ENCODE assay signal across 8 cellular contexts in genomic region chr1:16207318-16208269, GRCh38. TPM values are rescaled to one million over a fixed set of nuclear protein-coding genes. Genes with fewer than 3 reads are reported as not detected.
DNase-seq lines count a peak whose midpoint lies in the region; ATAC-seq and TF ChIP-seq lines count a peak whose summit lies in the region.

No MANE protein-coding gene starts in this region.

- peaks cover 5% of the 10 kb centered on the region for H3K36me3 Mint-ChIP-seq in natural killer cell treated with Interleukin-12 subunit alpha and Interleukin-12 subunit beta and Interleukin-15 and Interleukin-18, amount 100 ng/mL, for 72 hours

- H3K4me1 Mint-ChIP-seq in natural killer cell treated with Interleukin-12 subunit alpha and Interleukin-12 subunit beta and Interleukin-15 and Interleukin-18, amount 100 ng/mL, for 72 hours (ENCODE audit: low read depth in 2 of 2) = peaks cover 9 to 18% of the 10 kb centered on the region in 2 donors

- no peaks in the 10 kb centered on the region for H3K27me3 Mint-ChIP-seq in natural killer cell treated with Interleukin-12 subunit alpha and Interleukin-12 subunit beta and Interleukin-15 and Interleukin-18, amount 100 ng/mL, for 72 hours

- ATAC-seq in natural killer cell treated with Interleukin-12 subunit alpha and Interleukin-12 subunit beta and Interleukin-15 and Interleukin-18, amount 100 ng/mL, for 72 hours = no peak
- ATAC-seq in HG02973 (IDR thresholded peaks at IDR 0.05; ENCODE audit: unreplicated experiment) (no peak), HG03469 (IDR thresholded peaks at IDR 0.05; ENCODE audit: unreplicated experiment) (no peak), GM19467 (IDR thresholded peaks at IDR 0.05; ENCODE audit: unreplicated experiment) (no peak)

- DNase-seq in LNCaP clone FGC (ENCODE audit: low read depth) (no peak), coronary artery (ENCODE audit: low spot score) (no peak), HPDE6-E6E7 (ENCODE audit: extremely low spot score) (no peak)
- DNase-seq in natural killer cell treated with Interleukin-12 subunit alpha and Interleukin-12 subunit beta and Interleukin-15 and Interleukin-18, amount 100 ng/mL, for 72 hours (ENCODE audit: low spot score) = no peak

- H3K4me3 Mint-ChIP-seq in natural killer cell treated with Interleukin-12 subunit alpha and Interleukin-12 subunit beta and Interleukin-15 and Interleukin-18, amount 100 ng/mL, for 72 hours = peak overlapping the region; percentile 88

- H3K27ac Mint-ChIP-seq in natural killer cell treated with Interleukin-12 subunit alpha and Interleukin-12 subunit beta and Interleukin-15 and Interleukin-18, amount 100 ng/mL, for 72 hours = peak overlapping the region; percentile 90 to 95

- peak overlapping the region; percentile 75 for H3K27ac ChIP-seq in C4-2B
- H3K27ac ChIP-seq in coronary artery = peak overlapping the region; percentile 75 to 92

- TF ChIP-seq CTCF in C4-2B (conservative IDR thresholded peaks at IDR 0.05) = no peak
- no peak for TF ChIP-seq CTCF in LNCaP clone FGC (IDR thresholded peaks at IDR 0.05; ENCODE audit: control insufficient read depth, extremely low read depth, insufficient read depth)
- TF ChIP-seq CTCF in coronary artery (IDR thresholded peaks at IDR 0.05) = no peak

- H3K4me3 ChIP-seq in LNCaP clone FGC (ENCODE audit: low read depth, low read length) = peak overlapping the region; percentile 55
- peak overlapping the region; percentile 74 for H3K4me3 ChIP-seq in coronary artery

- no peaks in the 10 kb centered on the region for H3K9me3 Mint-ChIP-seq in natural killer cell treated with Interleukin-12 subunit alpha and Interleukin-12 subunit beta and Interleukin-15 and Interleukin-18, amount 100 ng/mL, for 72 hours

RNA-seq across cellular contexts. Expression of gene ARHGEF19, which starts 4.9 kb away (rescaled TPM):
- 10 to 100 TPM; 13.0 to 14.0 TPM for total RNA-seq in natural killer cell treated with Interleukin-12 subunit alpha and Interleukin-12 subunit beta and Interleukin-15 and Interleukin-18, amount 100 ng/mL, for 72 hours

RNA-seq across cellular contexts. Expression of gene CPLANE2, which starts 29.4 kb away (rescaled TPM):
- total RNA-seq in natural killer cell treated with Interleukin-12 subunit alpha and Interleukin-12 subunit beta and Interleukin-15 and Interleukin-18, amount 100 ng/mL, for 72 hours = 1 to 10 TPM; 3.2 to 3.8 TPM

RNA-seq across cellular contexts. Expression of gene EPHA2, which starts 51.7 kb away (rescaled TPM):
- not detected for total RNA-seq in natural killer cell treated with Interleukin-12 subunit alpha and Interleukin-12 subunit beta and Interleukin-15 and Interleukin-18, amount 100 ng/mL, for 72 hours
